8 cellular contexts compared by ENCODE assay signal in genomic region chr5:178203670-178204204, GRCh38. TPM values are rescaled to one million over a fixed set of nuclear protein-coding genes. Genes with fewer than 3 reads are reported as not detected.
DNase-seq lines count a peak whose midpoint lies in the region; ATAC-seq and TF ChIP-seq lines count a peak whose summit lies in the region.

No MANE protein-coding gene starts in this region.

- peak overlapping the region; percentile 70 for H3K27ac Mint-ChIP-seq in activated naive CD4-positive, alpha-beta T cell treated with anti-CD3 and anti-CD28 coated beads for 36 hours

- CTCF ChIA-PET in activated naive CD4-positive, alpha-beta T cell treated with anti-CD3 and anti-CD28 coated beads for 36 hours (lab: Charles Lee): interaction anchor here (1.4 kb wide), 1 partner anchor 31 kb away, joined by 4 read pairs; no protein-coding TSS in a partner anchor

- DNase-seq in activated naive CD4-positive, alpha-beta T cell treated with anti-CD3 and anti-CD28 coated beads for 36 hours: peak; percentile 41
- DNase-seq in activated naive CD4-positive, alpha-beta T cell treated with Interleukin-2 at 50 U/mL for 16 hours: no peak
- DNase-seq in epithelial cell of esophagus (ENCODE audit: low read depth): no peak
- no peak for DNase-seq in ecto neural progenitor cell (ENCODE audit: low spot score)
- no peak for DNase-seq in NCI-H510A treated with DMSO at 0.1 percent for 48 hours (lab: John Stamatoyannopoulos, UW)

- intact Hi-C loops in activated naive CD4-positive, alpha-beta T cell treated with anti-CD3 and anti-CD28 coated beads for 36 hours (cut with micrococcal nuclease): loop anchor here (1.0 to 2.0 kb wide), 3 partner anchors 29 to 90 kb away; partner anchors contain the start of genes N4BP3 and PHYKPL

- H4K20me1 ChIP-seq in OCI-LY3 (ENCODE audit: insufficient read depth, low read length): peaks cover 35% of the 10 kb centered on the region

- peaks cover 58% of the 10 kb centered on the region for H3K79me2 ChIP-seq in OCI-LY3 (ENCODE audit: low read length)

- H3K36me3 Mint-ChIP-seq in activated naive CD4-positive, alpha-beta T cell treated with anti-CD3 and anti-CD28 coated beads for 36 hours (ENCODE audit: low read depth): peaks cover 35% of the 10 kb centered on the region

- ATAC-seq in HG03039 (IDR thresholded peaks at IDR 0.05; ENCODE audit: unreplicated experiment): no peak

- peak overlapping the region; percentile 94 for H3K4me3 ChIP-seq in OCI-LY3 (ENCODE audit: low read length)
- peak overlapping the region; percentile 96 for H3K4me3 ChIP-seq in epithelial cell of esophagus (ENCODE audit: low read length)
- peak overlapping the region; percentile 96 for H3K4me3 ChIP-seq in neuron (ENCODE audit: low read length)

- peak overlapping the region; percentile 96 for H3K4me3 Mint-ChIP-seq in activated naive CD4-positive, alpha-beta T cell treated with anti-CD3 and anti-CD28 coated beads for 36 hours

- peak overlapping the region; percentile 85 for H2AFZ ChIP-seq in OCI-LY3 (ENCODE audit: low read depth, low read length)
- peak overlapping the region; percentile 49 for H2AFZ ChIP-seq in neuron (ENCODE audit: low read depth, low read length)

- H3K4me1 Mint-ChIP-seq in activated naive CD4-positive, alpha-beta T cell treated with anti-CD3 and anti-CD28 coated beads for 36 hours (ENCODE audit: low read depth): peaks cover 28% of the 10 kb centered on the region

- H3K9ac ChIP-seq in OCI-LY3 (ENCODE audit: low read length): peak overlapping the region; percentile 88

- H3K4me2 ChIP-seq in OCI-LY3 (ENCODE audit: low read length): peak overlapping the region; percentile 61

- TF ChIP-seq CTCF in OCI-LY3 (IDR thresholded peaks at IDR 0.05; ENCODE audit: low read depth, low read length): no peak
- no peak for TF ChIP-seq CTCF in epithelial cell of esophagus (IDR thresholded peaks at IDR 0.05; ENCODE audit: insufficient read depth, low read depth, low read length, missing control alignments)

- H3K27me3 ChIP-seq in OCI-LY3 (ENCODE audit: low read depth, low read length) (no peaks in the 10 kb centered on the region), neuron (ENCODE audit: insufficient read depth, low read length) (no peaks in the 10 kb centered on the region)

- H3K27ac ChIP-seq in OCI-LY3 (ENCODE audit: low read length): peak overlapping the region; percentile 49

- H3K4me1 ChIP-seq in OCI-LY3 (ENCODE audit: low read length) (peaks cover 15% of the 10 kb centered on the region), neuron (ENCODE audit: insufficient read depth, low read length) (peaks cover 26% of the 10 kb centered on the region)

- peaks cover 2% of the 10 kb centered on the region for H3K27me3 Mint-ChIP-seq in activated naive CD4-positive, alpha-beta T cell treated with anti-CD3 and anti-CD28 coated beads for 36 hours (ENCODE audit: low read depth)

- H3K9me3 ChIP-seq in OCI-LY3 (ENCODE audit: insufficient read depth, low read length) (no peaks in the 10 kb centered on the region), neuron (ENCODE audit: low read length) (no peaks in the 10 kb centered on the region)

- no peaks in the 10 kb centered on the region for H3K9me3 Mint-ChIP-seq in activated naive CD4-positive, alpha-beta T cell treated with anti-CD3 and anti-CD28 coated beads for 36 hours

- H3K36me3 ChIP-seq in OCI-LY3 (replicated peaks; ENCODE audit: low read depth, low read length) (peaks cover 33% of the 10 kb centered on the region), neuron (ENCODE audit: insufficient read depth, low read length) (peaks cover 34% of the 10 kb centered on the region)

RNA-seq across cellular contexts. Expression of gene HNRNPAB, which starts 0.6 kb away (rescaled TPM):
- 100 to 1,000 TPM; 251 to 262 TPM for total RNA-seq in activated naive CD4-positive, alpha-beta T cell treated with anti-CD3 and anti-CD28 coated beads for 36 hours

RNA-seq across cellular contexts. Expression of gene GMCL2, which starts 16.6 kb away (rescaled TPM):
- not detected for total RNA-seq in activated naive CD4-positive, alpha-beta T cell treated with anti-CD3 and anti-CD28 coated beads for 36 hours

RNA-seq across cellular contexts. Expression of gene PHYKPL, which starts 28.9 kb away (rescaled TPM):
- 10 to 100 TPM; 50.9 to 51.2 TPM for total RNA-seq in activated naive CD4-positive, alpha-beta T cell treated with anti-CD3 and anti-CD28 coated beads for 36 hours

RNA-seq across cellular contexts. Expression of gene NHP2, which starts 50.1 kb away (rescaled TPM):
- 100 to 1,000 TPM; 289 to 298 TPM for total RNA-seq in activated naive CD4-positive, alpha-beta T cell treated with anti-CD3 and anti-CD28 coated beads for 36 hours
